Comparison of ENCODE assay signal across 1 cellular context in genomic region chr14:39446131-39446744, GRCh38.
TF ChIP-seq lines count a peak whose summit lies in the region.

No MANE protein-coding gene starts in this region.

TF ChIP-seq in GM12878, 131 proteins besides CTCF, POLR2A, EP300 and RAD21 (continues in another document):
- TF ChIP-seq HSF1 (IDR thresholded peaks at IDR 0.05; ENCODE audit: low read depth, low read length): no peak
- no peak for TF ChIP-seq ZBTB4 (CRISPR knock-in tag; IDR thresholded peaks at IDR 0.05)
- no peak for TF ChIP-seq FOS (IDR thresholded peaks at IDR 0.05; ENCODE audit: borderline replicate concordance, extremely low read depth, insufficient read length)
- TF ChIP-seq PML (IDR thresholded peaks at IDR 0.05; ENCODE audit: low read length): no peak
- TF ChIP-seq NFXL1 (IDR thresholded peaks at IDR 0.05; ENCODE audit: borderline replicate concordance): no peak; the same call in 1 of the 2 replicates
- no peak for TF ChIP-seq PBX3 (IDR thresholded peaks at IDR 0.05; ENCODE audit: insufficient replicate concordance, low read depth, low read length)
- TF ChIP-seq YBX1 (IDR thresholded peaks at IDR 0.05): no peak
- no peak for TF ChIP-seq NR2C2 (IDR thresholded peaks at IDR 0.05; ENCODE audit: borderline replicate concordance, control insufficient read depth, insufficient read length, low read depth)
- TF ChIP-seq SUZ12 (IDR thresholded peaks at IDR 0.05; ENCODE audit: unreplicated experiment): no peak
- TF ChIP-seq E4F1 (IDR thresholded peaks at IDR 0.05; ENCODE audit: borderline replicate concordance, partially characterized antibody): no peak
- TF ChIP-seq ZNF384 (IDR thresholded peaks at IDR 0.05; ENCODE audit: borderline replicate concordance, low read depth, low read length): no peak
- peak; percentile 80 for TF ChIP-seq MEF2A (IDR thresholded peaks at IDR 0.05; ENCODE audit: insufficient read depth, low read depth, low read length)
- peak; percentile 80 for TF ChIP-seq NFIC (IDR thresholded peaks at IDR 0.05; ENCODE audit: low read depth, low read length)
- no peak; the same call in 1 of the 2 replicates for TF ChIP-seq JUNB (IDR thresholded peaks at IDR 0.05)
- TF ChIP-seq E2F8 (IDR thresholded peaks at IDR 0.05; ENCODE audit: low read depth, partially characterized antibody): no peak
- no peak for TF ChIP-seq BCL11A (IDR thresholded peaks at IDR 0.05; ENCODE audit: low read depth, low read length)
- TF ChIP-seq ZNF24 (IDR thresholded peaks at IDR 0.05): 0 out of 2 replicates have a peak, but pooled peaks have one; percentile 21
- no peak for TF ChIP-seq SIX5 (IDR thresholded peaks at IDR 0.05; ENCODE audit: low read depth, low read length, severe bottlenecking)
- no peak for TF ChIP-seq RCOR1 (conservative IDR thresholded peaks at IDR 0.05; ENCODE audit: low read depth, low read length)
- no peak for TF ChIP-seq CEBPZ (IDR thresholded peaks at IDR 0.05; ENCODE audit: low read depth, low read length)
- no peak for TF ChIP-seq MXI1 (IDR thresholded peaks at IDR 0.05; ENCODE audit: low read depth, low read length)
- TF ChIP-seq DPF2 (IDR thresholded peaks at IDR 0.05): peak; percentile 54; the same call in 1 of the 2 replicates
- no peak for TF ChIP-seq CEBPB (IDR thresholded peaks at IDR 0.05; ENCODE audit: borderline replicate concordance in 1 of 2, low read depth in 2 of 2, low read length in 2 of 2)
- no peak for TF ChIP-seq NFYA (IDR thresholded peaks at IDR 0.05; ENCODE audit: borderline replicate concordance, low read depth, low read length)
- TF ChIP-seq SMAD5 (IDR thresholded peaks at IDR 0.05; ENCODE audit: low read depth): no peak
- peak; percentile 81; the same call in 1 of the 2 replicates for TF ChIP-seq NBN (IDR thresholded peaks at IDR 0.05)
- TF ChIP-seq ZBED1 (IDR thresholded peaks at IDR 0.05; ENCODE audit: borderline replicate concordance): peak; percentile 67; the same call in 1 of the 2 replicates
- TF ChIP-seq ZNF622 (IDR thresholded peaks at IDR 0.05): no peak
- no peak for TF ChIP-seq STAT3 (IDR thresholded peaks at IDR 0.05; ENCODE audit: low read depth, low read length)
- no peak for TF ChIP-seq SREBF1 (IDR thresholded peaks at IDR 0.05; ENCODE audit: low read length)
- 0 out of 2 replicates have a peak, but pooled peaks have one; percentile 22 for TF ChIP-seq CHD2 (IDR thresholded peaks at IDR 0.05; ENCODE audit: borderline replicate concordance, low read depth, low read length)
- TF ChIP-seq EED (IDR thresholded peaks at IDR 0.05; ENCODE audit: low read depth): no peak
- no peak for TF ChIP-seq JUND (IDR thresholded peaks at IDR 0.05; ENCODE audit: low read depth, low read length)
- TF ChIP-seq ZBTB40 (IDR thresholded peaks at IDR 0.05; ENCODE audit: borderline replicate concordance): no peak; the same call in 1 of the 2 replicates
- no peak for TF ChIP-seq POU2F2 (IDR thresholded peaks at IDR 0.05; ENCODE audit: borderline replicate concordance, low read depth, low read length)
- TF ChIP-seq MTA3 (IDR thresholded peaks at IDR 0.05; ENCODE audit: borderline replicate concordance, low read length): no peak
- TF ChIP-seq LARP7 (IDR thresholded peaks at IDR 0.05): no peak
- TF ChIP-seq IKZF1 (conservative IDR thresholded peaks at IDR 0.05): peak; percentile 84
- peak; percentile 88 for TF ChIP-seq NR2F1 (conservative IDR thresholded peaks at IDR 0.05)
- no peak for TF ChIP-seq E2F4 (IDR thresholded peaks at IDR 0.05; ENCODE audit: low read depth, low read length)
- TF ChIP-seq RFX5 (IDR thresholded peaks at IDR 0.05; ENCODE audit: low read depth, low read length): no peak
